Comparison of ENCODE assay signal across 1 cellular context in the genomic region with DNA sequence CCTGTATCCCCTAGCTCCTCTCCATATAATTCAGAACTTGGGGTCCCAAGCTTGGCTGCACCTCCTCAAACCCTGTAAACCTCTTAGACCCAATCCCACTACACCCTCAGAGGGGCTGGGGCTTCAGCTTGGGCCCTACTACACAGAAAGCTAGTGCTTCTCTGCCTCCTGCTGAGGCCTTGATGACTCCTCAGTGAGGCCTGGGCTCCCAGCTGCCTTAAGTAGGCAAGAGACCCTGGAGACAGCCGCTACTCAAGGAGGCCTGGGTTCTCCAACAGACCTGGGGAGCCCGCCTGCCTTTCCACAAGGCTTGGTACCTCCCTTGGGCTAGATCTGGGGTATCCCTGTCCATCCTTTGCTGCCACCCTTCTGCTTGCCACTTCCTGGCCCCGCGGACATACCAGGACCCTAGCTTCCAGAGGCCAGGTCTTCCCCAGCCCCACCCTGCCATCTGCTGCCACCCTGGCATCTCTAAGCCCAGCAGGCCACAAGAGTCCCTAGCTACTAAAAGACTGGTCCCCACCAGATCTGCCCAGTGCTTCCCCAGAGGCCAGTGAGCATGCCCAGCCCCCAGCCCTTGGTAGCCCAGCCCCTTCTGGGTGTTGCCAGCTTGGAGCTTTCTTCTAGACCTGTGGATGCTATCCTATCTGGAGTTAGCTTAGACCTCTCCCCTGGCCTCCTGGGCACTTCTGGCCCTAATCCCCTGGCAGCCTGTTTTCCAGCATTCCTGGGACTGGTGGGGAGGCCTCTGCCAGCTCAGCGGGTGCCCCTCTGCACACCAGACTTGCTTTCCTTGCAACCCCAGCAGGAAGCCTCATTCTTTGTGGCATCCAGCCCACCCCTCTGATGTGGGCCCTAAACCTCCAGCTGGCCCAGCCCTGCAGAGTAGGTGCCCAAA.
TF ChIP-seq lines count a peak whose summit lies in the region.

No MANE protein-coding gene starts in this region.

TF ChIP-seq in IMR-90, 13 proteins besides CTCF, POLR2A, EP300 and RAD21:
- no peak for TF ChIP-seq RCOR1 (IDR thresholded peaks at IDR 0.05; ENCODE audit: insufficient replicate concordance, low read length)
- no peak for TF ChIP-seq ELK1 (IDR thresholded peaks at IDR 0.05; ENCODE audit: borderline replicate concordance, low read depth, low read length)
- TF ChIP-seq FOS (IDR thresholded peaks at IDR 0.05; ENCODE audit: low read depth, low read length) = no peak
- no peak for TF ChIP-seq MAZ (IDR thresholded peaks at IDR 0.05; ENCODE audit: borderline replicate concordance, low read depth, low read length)
- TF ChIP-seq MXI1 (IDR thresholded peaks at IDR 0.05; ENCODE audit: borderline replicate concordance, low read depth, low read length) = no peak
- TF ChIP-seq NFE2L2 (IDR thresholded peaks at IDR 0.05; ENCODE audit: low read depth, low read length) = no peak
- no peak for TF ChIP-seq MAFK (IDR thresholded peaks at IDR 0.05; ENCODE audit: low read depth, low read length)
